Comparison of ENCODE assay signal across 18 cellular contexts in the genomic region with DNA sequence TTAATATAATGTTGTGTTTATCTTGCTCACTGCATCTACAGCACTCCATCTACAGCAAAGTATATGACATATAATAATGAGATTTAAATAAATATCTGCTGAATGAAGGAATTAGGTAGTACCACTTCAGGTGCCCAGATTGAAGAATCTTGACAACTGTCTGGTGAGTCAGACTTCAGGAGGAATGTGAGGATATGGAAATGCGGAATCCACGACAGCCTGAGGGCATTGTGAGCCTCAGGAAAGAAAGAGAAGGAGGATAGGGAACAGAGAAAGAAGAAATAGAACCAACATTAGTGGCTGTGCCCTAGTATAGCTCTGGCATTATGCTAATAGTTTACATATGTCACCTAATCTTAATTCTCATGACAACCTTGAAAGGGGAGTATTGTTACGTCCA.
"Had no signal": no experiment of that assay in that cellular context is flagged by ENCODE, and none has a peak within 500 bp of the region (broad histone marks: within the 10 kb centered on the region; RNA-seq: fewer than 3 reads in every experiment).

No MANE protein-coding gene starts in this region.

- H3K9me3 ChIP-seq: colonic mucosa, gastroesophageal sphincter, neutrophil had no signal

- H3K4me1 ChIP-seq: colonic mucosa, gastroesophageal sphincter, heart left ventricle had no signal

- H3K27me3 ChIP-seq: colonic mucosa, gastroesophageal sphincter, heart left ventricle, neutrophil had no signal

- H3K27ac ChIP-seq: colonic mucosa, gastroesophageal sphincter, heart left ventricle, neutrophil had no signal

- DNase-seq: activated CD4-positive, alpha-beta T cell treated with anti-CD3 and anti-CD28 coated beads, Interleukin-2, amount 10 ng/mL, durations not matched to agents 24 days and 14 days; activated CD8-positive, alpha-beta T cell treated with anti-CD3 and anti-CD28 coated beads for 36 hours; activated naive CD4-positive, alpha-beta T cell; activated naive CD8-positive, alpha-beta T cell treated with anti-CD3 and anti-CD28 coated beads for 36 hours; activated T-cell treated with anti-CD3 and anti-CD28 coated beads, Interleukin-2, amount 50 U/mL, for 1 hour; colonic mucosa; endodermal cell; heart left ventricle; left cardiac atrium; natural killer cell; stimulated activated CD4-positive, alpha-beta T cell treated with anti-CD3 and anti-CD28 coated beads, Interleukin-12 subunit alpha, Interleukin-12 subunit beta, amount 100 ng/mL, for 4 hours; stimulated activated CD4-positive, alpha-beta T cell treated with anti-CD3 and anti-CD28 coated beads, Interleukin-1b, Interleukin-23, amount 100 ng/mL, for 48 hours; stimulated activated CD8-positive, alpha-beta memory T cell treated with anti-CD3 and anti-CD28 coated beads, Interleukin-4, amount 100 ng/mL, for 48 hours; stimulated activated naive CD4-positive, alpha-beta T cell; T1000 had no signal

- ATAC-seq: activated CD8-positive, alpha-beta T cell treated with anti-CD3 and anti-CD28 coated beads for 36 hours; activated T-helper 17 cell treated with anti-CD3 and anti-CD28 coated beads, Interleukin-2, amount 50 U/mL, for 72 hours; gastroesophageal sphincter; heart left ventricle; left cardiac atrium; natural killer cell had no signal

- H3K36me3 ChIP-seq: colonic mucosa, gastroesophageal sphincter, heart left ventricle, neutrophil had no signal

- H3K4me3 ChIP-seq: colonic mucosa, gastroesophageal sphincter, heart left ventricle had no signal
